ENCODE assay signal across 8 cellular contexts in the genomic region with DNA sequence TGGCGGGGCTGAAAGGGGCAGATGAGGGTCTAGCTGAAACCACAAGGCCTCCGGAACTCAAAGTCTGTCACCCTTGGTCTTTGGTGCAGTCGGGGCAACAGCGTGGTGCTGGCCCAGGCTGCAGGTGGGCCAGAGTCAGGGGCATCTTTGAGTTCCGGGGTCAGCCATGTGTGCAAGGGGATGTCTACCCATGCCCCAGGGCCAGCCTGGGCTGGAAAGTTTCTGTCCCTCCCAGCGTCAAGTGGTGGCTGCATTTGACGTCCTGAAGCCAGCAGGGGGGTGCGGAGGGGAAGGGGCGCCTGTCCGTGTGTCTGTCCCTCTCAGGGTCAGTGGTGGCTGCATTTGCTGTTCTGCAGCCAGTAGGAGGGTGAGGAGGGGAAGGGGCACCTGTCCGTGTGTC. TPM values are rescaled to one million over a fixed set of nuclear protein-coding genes. Genes with fewer than 3 reads are reported as not detected.
DNase-seq lines count a peak whose midpoint lies in the region; ATAC-seq and TF ChIP-seq lines count a peak whose summit lies in the region.

No MANE protein-coding gene starts in this region.

- DNase-seq in CD4-positive, CD25-positive, alpha-beta regulatory T cell, result peak in 1 of 3 donors; percentile 13
- peak; percentile 25 for DNase-seq in KBM-7
- DNase-seq in colonic mucosa, result no peak
- DNase-seq in naive B cell, result no peak
- no peak for DNase-seq in COLO668 (lab: John Stamatoyannopoulos, UW; ENCODE audit: unreplicated experiment)
- DNase-seq in CD1c-positive myeloid dendritic cell (ENCODE audit: extremely low spot score), result no peak

- H3K36me3 Mint-ChIP-seq in CD4-positive, CD25-positive, alpha-beta regulatory T cell, result peaks cover 1% of the 10 kb centered on the region
- peaks cover 4 to 5% of the 10 kb centered on the region in 2 donors for H3K36me3 Mint-ChIP-seq in naive B cell

- peak overlapping the region; percentile 59 for H3K4me3 ChIP-seq in CD4-positive, CD25-positive, alpha-beta regulatory T cell (ENCODE audit: low read depth, low read length)
- peak overlapping the region; percentile 95 for H3K4me3 ChIP-seq in colonic mucosa

- H3K27me3 ChIP-seq in CD4-positive, CD25-positive, alpha-beta regulatory T cell (ENCODE audit: control insufficient read depth, insufficient read depth, low read length), result no peaks in the 10 kb centered on the region
- H3K27me3 ChIP-seq in colonic mucosa, result no peaks in the 10 kb centered on the region

- peak overlapping the region; percentile 70 to 98 for H3K9ac ChIP-seq in colonic mucosa (ENCODE audit: low read depth in 2 of 2, low read length in 2 of 2)

- H3K4me1 ChIP-seq in CD4-positive, CD25-positive, alpha-beta regulatory T cell (ENCODE audit: control insufficient read depth, insufficient read depth, low read length, poor library complexity, severe bottlenecking), result peaks cover 41% of the 10 kb centered on the region
- H3K4me1 ChIP-seq in colonic mucosa, result peaks cover 12% of the 10 kb centered on the region

- H3K4me1 Mint-ChIP-seq in CD4-positive, CD25-positive, alpha-beta regulatory T cell, result peaks cover 0 to 54% (median 29%) of the 10 kb centered on the region in 4 donors
- H3K4me1 Mint-ChIP-seq in naive B cell, result peaks cover 16 to 53% (median 38%) of the 10 kb centered on the region in 3 donors

- no peak for TF ChIP-seq CTCF in colonic mucosa (IDR thresholded peaks at IDR 0.05)

- no peaks in the 10 kb centered on the region for H3K9me3 Mint-ChIP-seq in CD4-positive, CD25-positive, alpha-beta regulatory T cell
- H3K9me3 Mint-ChIP-seq in naive B cell, result no peaks in the 10 kb centered on the region

- in situ Hi-C loops in KBM-7 (cut with MboI; ENCODE audit: low pct_unique_long_range_greater_than_20kb, low sequenced_read_pairs), result no loop called here

- intact Hi-C loops in colonic mucosa (cut with DNase I), result no loop called here

- peak overlapping the region; percentile 75 to 89 (median 76) for H3K27ac Mint-ChIP-seq in CD4-positive, CD25-positive, alpha-beta regulatory T cell
- H3K27ac Mint-ChIP-seq in naive B cell, result peak overlapping the region in 5 of 6 donors; percentile 30 to 97 (median 90)

- ATAC-seq in CD4-positive, CD25-positive, alpha-beta regulatory T cell (ENCODE audit: low read depth in 2 of 2), result no peak
- ATAC-seq in naive B cell (ENCODE audit: low read depth in 2 of 2), result no peak
- ATAC-seq in HG03108 (IDR thresholded peaks at IDR 0.05; ENCODE audit: unreplicated experiment), result no peak
- no peak for ATAC-seq in HG02970 (IDR thresholded peaks at IDR 0.05; ENCODE audit: low FRiP score, unreplicated experiment)

- H3K4me3 Mint-ChIP-seq in CD4-positive, CD25-positive, alpha-beta regulatory T cell, result peak overlapping the region; percentile 87 to 95 (median 93)
- peak overlapping the region; percentile 87 to 94 (median 90) for H3K4me3 Mint-ChIP-seq in naive B cell

- no peaks in the 10 kb centered on the region for H3K9me3 ChIP-seq in CD4-positive, CD25-positive, alpha-beta regulatory T cell (ENCODE audit: control insufficient read depth in 2 of 2, low read length in 2 of 2)
- no peaks in the 10 kb centered on the region for H3K9me3 ChIP-seq in colonic mucosa

- peak overlapping the region; percentile 90 for H3K27ac ChIP-seq in CD4-positive, CD25-positive, alpha-beta regulatory T cell (ENCODE audit: insufficient read depth, low read length, poor library complexity, severe bottlenecking)
- no peak overlapping the region for H3K27ac ChIP-seq in colonic mucosa

- no peaks in the 10 kb centered on the region for H3K36me3 ChIP-seq in CD4-positive, CD25-positive, alpha-beta regulatory T cell (ENCODE audit: control insufficient read depth, insufficient read depth, low read length)
- no peaks in the 10 kb centered on the region for H3K36me3 ChIP-seq in colonic mucosa

- H3K27me3 Mint-ChIP-seq in CD4-positive, CD25-positive, alpha-beta regulatory T cell, result no peaks in the 10 kb centered on the region
- no peaks in the 10 kb centered on the region for H3K27me3 Mint-ChIP-seq in naive B cell

RNA-seq across cellular contexts. Expression of a gene that starts 0.7 kb away (rescaled TPM):
- 24.6 TPM for total RNA-seq in CD4-positive, CD25-positive, alpha-beta regulatory T cell
- 10 to 100 TPM; 21.4 to 36.6 (median 32.1) TPM for polyA plus RNA-seq in CD4-positive, CD25-positive, alpha-beta regulatory T cell
- 10 to 100 TPM; 19.3 to 40.0 TPM for total RNA-seq in colonic mucosa
- 10 to 100 TPM; 17.7 to 29.3 (median 20.6) TPM for polyA plus RNA-seq in naive B cell (ENCODE audit: low read depth in 6 of 6)

RNA-seq across cellular contexts. Expression of a gene that starts 4.1 kb away (rescaled TPM):
- 6.6 TPM for total RNA-seq in CD4-positive, CD25-positive, alpha-beta regulatory T cell
- 1 to 10 TPM in 1 of 4 donors, under 1 TPM in 3; 0.69 to 1.5 (median 0.91) TPM for polyA plus RNA-seq in CD4-positive, CD25-positive, alpha-beta regulatory T cell
- 10 to 100 TPM; 23.2 to 36.3 TPM for total RNA-seq in colonic mucosa
- polyA plus RNA-seq in naive B cell (ENCODE audit: low read depth in 6 of 6), result 1 to 10 TPM in 4 of 6 donors, under 1 TPM in 1, not detected in 1; 0.36 to 1.7 (median 1.3) TPM

RNA-seq across cellular contexts. Expression of a gene that starts 35.1 kb away (rescaled TPM):
- 215 TPM for total RNA-seq in CD4-positive, CD25-positive, alpha-beta regulatory T cell
- 1 to 10 TPM; 2.1 to 7.3 (median 2.8) TPM for polyA plus RNA-seq in CD4-positive, CD25-positive, alpha-beta regulatory T cell
- 100 to 1,000 TPM in 1 of 2 donors, 10 to 100 TPM in 1; 61.4 to 105 TPM for total RNA-seq in colonic mucosa
- polyA plus RNA-seq in naive B cell (ENCODE audit: low read depth in 6 of 6), result 1 to 10 TPM in 5 of 6 donors, under 1 TPM in 1; 0.59 to 4.0 (median 2.2) TPM
